Comparison of ENCODE assay signal across 14 cellular contexts in genomic region chr10:35872666-35873065, GRCh38.
"Had no signal": no experiment of that assay in that cellular context is flagged by ENCODE, and none has a peak within 500 bp of the region (broad histone marks: within the 10 kb centered on the region; RNA-seq: fewer than 3 reads in every experiment).

No MANE protein-coding gene starts in this region.

- H3K4me3 ChIP-seq: prostate gland, right lobe of liver, tibial nerve had no signal

- H3K27ac ChIP-seq: prostate gland, right lobe of liver, tibial nerve had no signal

- DNase-seq: activated CD4-positive, alpha-beta T cell treated with anti-CD3 and anti-CD28 coated beads for 1 hour; activated CD4-positive, alpha-beta T cell treated with anti-CD3 and anti-CD28 coated beads, Interleukin-2, amount 50 U/mL, for 48 hours; activated CD8-positive, alpha-beta memory T cell treated with anti-CD3 and anti-CD28 coated beads, Interleukin-2, amount 10 ng/mL, durations not matched to agents 7 days and 5 days; activated gamma-delta T cell; activated T-cell treated with anti-CD3 and anti-CD28 coated beads, Interleukin-2, amount 50 U/mL, for 4 hours; hippocampal formation; midbrain; natural killer cell; occipital lobe; right lobe of liver; stimulated activated CD4-positive, alpha-beta T cell treated with anti-CD3 and anti-CD28 coated beads, Interleukin-2, amount 100 ng/mL, for 24 hours; stimulated activated naive B cell treated with anti-CD40 and anti-IgM and Interleukin-4, amounts not matched to agents 10 μg/mL and 1 μg/mL and 100 μg/mL, for 72 hours had no signal

- H3K4me1 ChIP-seq: prostate gland, right lobe of liver had no signal

- H3K27me3 ChIP-seq: right lobe of liver, tibial nerve had no signal

- ATAC-seq: activated CD8-positive, alpha-beta memory T cell treated with anti-CD3 and anti-CD28 coated beads, Interleukin-2, amount 10 ng/mL, durations not matched to agents 7 days and 5 days; activated T-cell treated with anti-CD3 and anti-CD28 coated beads, Interleukin-2, amount 50 U/mL, for 4 hours; natural killer cell; right lobe of liver; stimulated activated naive B cell treated with anti-CD40 and anti-IgM and Interleukin-4, amounts not matched to agents 10 μg/mL and 1 μg/mL and 100 μg/mL, for 72 hours had no signal

- H3K36me3 ChIP-seq: prostate gland, right lobe of liver, tibial nerve had no signal

- H3K9me3 ChIP-seq: prostate gland, right lobe of liver, tibial nerve had no signal
